Comparison of ENCODE assay signal across 16 cellular contexts in the genomic region with DNA sequence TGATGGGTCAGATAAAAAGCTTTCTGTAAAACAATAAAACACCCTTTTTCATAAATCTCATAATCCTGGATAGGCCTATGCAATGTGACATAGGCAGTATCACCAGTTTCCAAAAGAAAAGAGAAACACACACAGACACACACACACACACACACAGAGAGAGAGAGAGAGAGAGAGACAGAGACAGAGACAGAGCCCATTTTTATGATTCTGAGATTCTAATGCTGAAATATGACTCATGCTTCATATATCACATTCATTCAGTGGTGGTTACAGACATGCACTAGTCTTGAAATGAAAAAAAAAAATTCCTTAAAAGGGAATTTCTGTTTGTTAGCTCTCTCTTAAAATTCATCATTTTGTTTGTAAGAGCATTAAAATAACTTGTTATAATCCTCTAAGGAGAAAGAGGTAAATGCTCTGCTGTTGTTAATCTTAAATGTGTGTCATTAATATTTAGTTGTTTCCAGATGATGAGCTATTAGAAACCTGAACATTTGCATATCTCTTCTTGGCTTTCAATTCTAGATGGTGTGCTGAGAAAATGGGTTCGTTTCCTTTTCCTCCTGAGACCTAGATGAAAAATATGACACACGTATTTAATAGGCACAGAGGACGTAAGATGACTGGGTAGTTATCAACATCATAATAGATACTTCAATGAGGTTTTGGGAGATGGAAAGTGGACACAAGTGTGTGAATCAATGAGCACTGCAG.
A peak's percentile ranks its signal among the peaks of the same experiment; 100 is the strongest.
DNase-seq lines count a peak whose midpoint lies in the region; ATAC-seq, FAIRE-seq and TF ChIP-seq lines count a peak whose summit lies in the region.
"Had no signal": no experiment of that assay in that cellular context is flagged by ENCODE, and none has a peak within 500 bp of the region (broad histone marks: within the 10 kb centered on the region; RNA-seq: fewer than 3 reads in every experiment).

No MANE protein-coding gene starts in this region.

- no peaks in the 10 kb centered on the region for H3K27me3 ChIP-seq in OCI-LY1 (ENCODE audit: insufficient read depth, low read length)
- no peaks in the 10 kb centered on the region for H3K27me3 ChIP-seq in fibroblast of lung (ENCODE audit: control insufficient read depth, insufficient read depth, low read length)
- H3K27me3 ChIP-seq: tibial nerve had no signal

- no peaks in the 10 kb centered on the region for H3K9me3 ChIP-seq in OCI-LY1 (ENCODE audit: low read length)
- no peaks in the 10 kb centered on the region for H3K9me3 ChIP-seq in fibroblast of lung (ENCODE audit: control insufficient read depth, insufficient read depth, low read depth, low read length)
- H3K9me3 ChIP-seq: A549, tibial nerve had no signal

- no peaks in the 10 kb centered on the region for H3F3A ChIP-seq in OCI-LY1 (ENCODE audit: insufficient read depth, low read length)

- H3K9me2 ChIP-seq in OCI-LY1 (ENCODE audit: low read depth, low read length): no peaks in the 10 kb centered on the region

- no peak for ATAC-seq in left lobe of liver
- ATAC-seq: A549; left colon; naive thymus-derived CD8-positive, alpha-beta T cell had no signal

- CTCF ChIA-PET in AG04449 (lab: Yijun Ruan, JAX): interaction anchor here (1.1 to 1.2 kb wide), 2 partner anchors 11 to 17 kb away, joined by 3 read pairs; no protein-coding TSS in a partner anchor

- POLR2A ChIA-PET in AG04449 (lab: Yijun Ruan, JAX): interaction anchor here (0.7 kb wide), 1 partner anchor 28 kb away, joined by 3 read pairs; no protein-coding TSS in a partner anchor

- H3K27ac ChIP-seq in OCI-LY1 (ENCODE audit: low read depth, low read length, poor library complexity, severe bottlenecking) (peak overlapping the region; percentile 57), fibroblast of lung (ENCODE audit: insufficient read depth, low read length) (no peak overlapping the region)
- H3K27ac ChIP-seq: A549, tibial nerve had no signal

- H3K4me1 ChIP-seq in OCI-LY1 (ENCODE audit: insufficient read depth, low read length, severe bottlenecking) (peaks cover 16% of the 10 kb centered on the region), fibroblast of lung (ENCODE audit: control insufficient read depth, extremely low read depth, insufficient read depth, low read length) (peaks cover 2% of the 10 kb centered on the region)
- H3K4me1 ChIP-seq: A549 had no signal

- H4K20me1 ChIP-seq in OCI-LY1 (ENCODE audit: insufficient read depth, low read length) (no peaks in the 10 kb centered on the region), fibroblast of lung (ENCODE audit: control insufficient read depth, extremely low read depth, insufficient read depth, low read length) (no peaks in the 10 kb centered on the region)

- TF ChIP-seq CTCF in AG04449 (IDR thresholded peaks at IDR 0.05; ENCODE audit: insufficient read depth, low read length, missing control alignments) (no peak), OCI-LY1 (IDR thresholded peaks at IDR 0.05; ENCODE audit: low read length) (no peak), fibroblast of lung (conservative IDR thresholded peaks at IDR 0.05 in 1 of 2, IDR thresholded peaks at IDR 0.05 in 1 of 2; ENCODE audit: low read depth in 1 of 2, low read length in 2 of 2) (no peak), GM20000 (IDR thresholded peaks at IDR 0.05; ENCODE audit: extremely low read depth, missing control alignments) (no peak)

- TF ChIP-seq POLR2A in H54 (IDR thresholded peaks at IDR 0.05; ENCODE audit: low read depth, low read length): no peak

- H3K4me2 ChIP-seq in OCI-LY1 (ENCODE audit: low read length) (no peak overlapping the region), fibroblast of lung (ENCODE audit: extremely low read depth, insufficient read depth, low read length) (no peak overlapping the region)
- H3K4me2 ChIP-seq: A549 had no signal

- FAIRE-seq in H54 (lab: Jason Lieb, UNC): peak; percentile 83
- FAIRE-seq: A549, colon had no signal

- H3K79me2 ChIP-seq in OCI-LY1 (ENCODE audit: insufficient read depth, low read length) (no peaks in the 10 kb centered on the region), fibroblast of lung (ENCODE audit: control insufficient read depth, insufficient read depth, low read length) (no peaks in the 10 kb centered on the region)

- H3K4me3 ChIP-seq in AG04449 (ENCODE audit: low read depth, low read length): no peak overlapping the region
- no peak overlapping the region for H3K4me3 ChIP-seq in OCI-LY1 (ENCODE audit: low read depth, low read length, poor library complexity, severe bottlenecking)
- no peak overlapping the region for H3K4me3 ChIP-seq in fibroblast of lung (replicated peaks in 1 of 4; ENCODE audit: control extremely low read depth in 1 of 4, insufficient read depth in 1 of 4, low read depth in 3 of 4, low read length in 4 of 4)
- H3K4me3 ChIP-seq: A549, tibial nerve had no signal

- no peak overlapping the region for H3K9ac ChIP-seq in OCI-LY1 (ENCODE audit: low read length)
- H3K9ac ChIP-seq in fibroblast of lung (ENCODE audit: insufficient read depth, low read length): no peak overlapping the region

- H2AFZ ChIP-seq in OCI-LY1 (ENCODE audit: low read length) (peak overlapping the region; percentile 76; the same call in 1 of the 2 replicates), fibroblast of lung (ENCODE audit: low read length) (no peak overlapping the region)

- H3K36me3 ChIP-seq in OCI-LY1 (ENCODE audit: insufficient read depth, low read length) (no peaks in the 10 kb centered on the region), fibroblast of lung (ENCODE audit: control insufficient read depth, insufficient read depth, low read length) (no peaks in the 10 kb centered on the region)
- H3K36me3 ChIP-seq: tibial nerve had no signal

- DNase-seq in AG04449 (ENCODE audit: low read depth, low spot score) (peak; percentile 64), H54 (ENCODE audit: insufficient read length, low spot score) (no peak), fibroblast of lung (ENCODE audit: low read depth in 2 of 2) (peak; percentile 64 to 77), GM20000 (ENCODE audit: low spot score) (no peak), left lobe of liver (ENCODE audit: low spot score) (no peak), NCI-H748 (lab: John Stamatoyannopoulos, UW; ENCODE audit: unreplicated experiment) (no peak)
- DNase-seq in activated CD4-positive, alpha-beta T cell treated with anti-CD3 and anti-CD28 coated beads for 48 hours: no peak
- DNase-seq: activated naive CD4-positive, alpha-beta T cell; left colon; naive thymus-derived CD8-positive, alpha-beta T cell; NCI-H1417 treated with DMSO at 0.1 percent for 48 hours; NCI-H524 treated with DMSO at 0.1 percent for 48 hours had no signal

Comparison
In these comparisons a context has a peak if more than half of its experiments do, and no peak if none do; other contexts are left out.
1. DNase-seq: peak in AG04449 (single experiment) and fibroblast of lung (2 of 2); none in H54 (single experiment), GM20000 (single experiment), left lobe of liver (single experiment), NCI-H748 (single experiment) and activated CD4-positive, alpha-beta T cell treated with anti-CD3 and anti-CD28 coated beads for 48 hours (single experiment).